In the genomic region with DNA sequence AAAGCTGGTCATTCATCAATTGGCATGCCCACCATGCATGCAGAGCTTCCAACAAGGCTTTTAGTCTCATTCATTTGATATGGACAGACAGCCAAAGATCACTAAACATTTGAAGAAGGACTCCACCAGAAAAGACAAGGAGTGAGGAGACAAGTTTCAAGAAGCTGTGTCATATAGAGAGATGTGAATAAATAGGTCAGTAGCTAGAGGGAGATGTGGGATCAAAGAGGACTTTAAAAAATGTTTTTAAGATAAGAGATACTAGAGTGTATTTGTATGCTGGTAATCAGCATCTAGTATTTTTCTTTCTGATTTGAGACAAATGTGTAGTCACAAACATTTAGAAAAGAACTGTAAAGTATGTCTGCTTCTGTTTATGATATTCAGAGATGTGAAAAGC, we compare ENCODE assay signal across 2 cellular contexts.
TF ChIP-seq lines count a peak whose summit lies in the region.

No MANE protein-coding gene starts in this region.

TF ChIP-seq in IMR-90, 13 proteins besides CTCF, POLR2A, EP300 and RAD21:
- TF ChIP-seq RFX5 (IDR thresholded peaks at IDR 0.05; ENCODE audit: low read depth, low read length) (no peak), NFE2L2 (IDR thresholded peaks at IDR 0.05; ENCODE audit: low read depth, low read length) (no peak), BHLHE40 (IDR thresholded peaks at IDR 0.05; ENCODE audit: low read depth, low read length) (no peak), MAZ (IDR thresholded peaks at IDR 0.05; ENCODE audit: borderline replicate concordance, low read depth, low read length) (no peak), MXI1 (IDR thresholded peaks at IDR 0.05; ENCODE audit: borderline replicate concordance, low read depth, low read length) (no peak), SMC3 (IDR thresholded peaks at IDR 0.05; ENCODE audit: low read depth, low read length) (no peak), CEBPB (IDR thresholded peaks at IDR 0.05; ENCODE audit: low read depth, low read length) (no peak), CHD1 (IDR thresholded peaks at IDR 0.05; ENCODE audit: low read depth, low read length) (no peak), MAFK (IDR thresholded peaks at IDR 0.05; ENCODE audit: low read depth, low read length) (no peak), FOS (IDR thresholded peaks at IDR 0.05; ENCODE audit: low read depth, low read length) (no peak), RCOR1 (IDR thresholded peaks at IDR 0.05; ENCODE audit: insufficient replicate concordance, low read length) (no peak)
- TF ChIP-seq, protein P1, sequence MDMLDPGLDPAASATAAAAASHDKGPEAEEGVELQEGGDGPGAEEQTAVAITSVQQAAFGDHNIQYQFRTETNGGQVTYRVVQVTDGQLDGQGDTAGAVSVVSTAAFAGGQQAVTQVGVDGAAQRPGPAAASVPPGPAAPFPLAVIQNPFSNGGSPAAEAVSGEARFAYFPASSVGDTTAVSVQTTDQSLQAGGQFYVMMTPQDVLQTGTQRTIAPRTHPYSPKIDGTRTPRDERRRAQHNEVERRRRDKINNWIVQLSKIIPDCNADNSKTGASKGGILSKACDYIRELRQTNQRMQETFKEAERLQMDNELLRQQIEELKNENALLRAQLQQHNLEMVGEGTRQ (IDR thresholded peaks at IDR 0.05; ENCODE audit: low read depth, low read length): no peak
- TF ChIP-seq, protein P2, sequence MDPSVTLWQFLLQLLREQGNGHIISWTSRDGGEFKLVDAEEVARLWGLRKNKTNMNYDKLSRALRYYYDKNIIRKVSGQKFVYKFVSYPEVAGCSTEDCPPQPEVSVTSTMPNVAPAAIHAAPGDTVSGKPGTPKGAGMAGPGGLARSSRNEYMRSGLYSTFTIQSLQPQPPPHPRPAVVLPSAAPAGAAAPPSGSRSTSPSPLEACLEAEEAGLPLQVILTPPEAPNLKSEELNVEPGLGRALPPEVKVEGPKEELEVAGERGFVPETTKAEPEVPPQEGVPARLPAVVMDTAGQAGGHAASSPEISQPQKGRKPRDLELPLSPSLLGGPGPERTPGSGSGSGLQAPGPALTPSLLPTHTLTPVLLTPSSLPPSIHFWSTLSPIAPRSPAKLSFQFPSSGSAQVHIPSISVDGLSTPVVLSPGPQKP (IDR thresholded peaks at IDR 0.05; ENCODE audit: borderline replicate concordance, low read depth, low read length): no peak

TF ChIP-seq in endothelial cell of umbilical vein, 7 proteins besides CTCF, POLR2A, EP300 and RAD21:
- TF ChIP-seq POLR2AphosphoS5 (IDR thresholded peaks at IDR 0.05; ENCODE audit: insufficient read depth, low read depth, low read length) (no peak), EZH2 (IDR thresholded peaks at IDR 0.05; ENCODE audit: borderline replicate concordance, low read depth, low read length, severe bottlenecking) (no peak), JUN (IDR thresholded peaks at IDR 0.05; ENCODE audit: borderline replicate concordance, insufficient read depth, insufficient read length, low read depth) (no peak), FOS (IDR thresholded peaks at IDR 0.05; ENCODE audit: borderline replicate concordance, insufficient read depth, low read length) (no peak)
- TF ChIP-seq, protein P3, sequence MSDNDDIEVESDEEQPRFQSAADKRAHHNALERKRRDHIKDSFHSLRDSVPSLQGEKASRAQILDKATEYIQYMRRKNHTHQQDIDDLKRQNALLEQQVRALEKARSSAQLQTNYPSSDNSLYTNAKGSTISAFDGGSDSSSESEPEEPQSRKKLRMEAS (IDR thresholded peaks at IDR 0.05; ENCODE audit: insufficient read depth, insufficient read length): no peak
